In genomic region chr12:123267335-123267920, GRCh38 we compare ENCODE assay signal across 13 cellular contexts. TPM values are rescaled to one million over a fixed set of nuclear protein-coding genes. Genes with fewer than 3 reads are reported as not detected.
A peak's percentile ranks its signal among the peaks of the same experiment; 100 is the strongest.
DNase-seq lines count a peak whose midpoint lies in the region; ATAC-seq and TF ChIP-seq lines count a peak whose summit lies in the region.
"Had no signal": no experiment of that assay in that cellular context is flagged by ENCODE, and none has a peak within 500 bp of the region (broad histone marks: within the 10 kb centered on the region; RNA-seq: fewer than 3 reads in every experiment).

No MANE protein-coding gene starts in this region.

- H3K4me3 Mint-ChIP-seq in endothelial cell (ENCODE audit: unreplicated experiment) = peak overlapping the region; percentile 42
- H3K4me3 Mint-ChIP-seq in osteocyte (ENCODE audit: unreplicated experiment) = no peak overlapping the region

- H3K27me3 ChIP-seq in HUES64 (ENCODE audit: insufficient read depth, low read length) = no peaks in the 10 kb centered on the region
- H3K27me3 ChIP-seq: foreskin keratinocyte had no signal

- H3K4me1 Mint-ChIP-seq in endothelial cell (ENCODE audit: unreplicated experiment) (peaks cover 20% of the 10 kb centered on the region), osteocyte (ENCODE audit: unreplicated experiment) (peaks cover 26% of the 10 kb centered on the region)

- H3K9ac ChIP-seq in HUES64 (ENCODE audit: low read depth, low read length) = no peak overlapping the region

- H3K27me3 Mint-ChIP-seq in endothelial cell (ENCODE audit: unreplicated experiment) = peaks cover 10% of the 10 kb centered on the region
- no peaks in the 10 kb centered on the region for H3K27me3 Mint-ChIP-seq in osteocyte (ENCODE audit: unreplicated experiment)

- H3K9me3 ChIP-seq in HUES64 (ENCODE audit: insufficient read depth, low read depth, low read length) = no peaks in the 10 kb centered on the region

- H3K36me3 ChIP-seq in HUES64 (ENCODE audit: insufficient read depth, low read length) = peaks cover 52% of the 10 kb centered on the region

- H3K4me3 ChIP-seq in HUES64 (ENCODE audit: low read length) = no peak overlapping the region

- ATAC-seq in HG02610 (IDR thresholded peaks at IDR 0.05; ENCODE audit: unreplicated experiment) (no peak), HG03108 (IDR thresholded peaks at IDR 0.05; ENCODE audit: unreplicated experiment) (no peak), GM18519 (IDR thresholded peaks at IDR 0.05; ENCODE audit: low FRiP score, unreplicated experiment) (no peak)
- ATAC-seq: foreskin keratinocyte, left colon, Right ventricle myocardium inferior had no signal

- H3K4me1 ChIP-seq in HUES64 (ENCODE audit: insufficient read depth, low read length) = peaks cover 14% of the 10 kb centered on the region; the same call in 1 of the 2 replicates
- H3K4me1 ChIP-seq: foreskin keratinocyte had no signal

- H3K36me3 Mint-ChIP-seq in endothelial cell (ENCODE audit: low read depth, unreplicated experiment) = peaks cover 29% of the 10 kb centered on the region
- peaks cover 17% of the 10 kb centered on the region for H3K36me3 Mint-ChIP-seq in osteocyte (ENCODE audit: unreplicated experiment)

- H3K9me3 Mint-ChIP-seq in endothelial cell (ENCODE audit: unreplicated experiment) (no peaks in the 10 kb centered on the region), osteocyte (ENCODE audit: unreplicated experiment) (no peaks in the 10 kb centered on the region)

- peak overlapping the region; percentile 7; the same call in 1 of the 2 replicates for H3K27ac ChIP-seq in 22Rv1
- peak overlapping the region; percentile 20; the same call in 1 of the 2 replicates for H3K27ac ChIP-seq in HUES64 (ENCODE audit: low read depth, low read length)
- H3K27ac ChIP-seq: foreskin keratinocyte had no signal

- DNase-seq in endothelial cell (ENCODE audit: low spot score) (no peak), osteocyte (ENCODE audit: extremely low spot score, unreplicated experiment) (no peak)
- DNase-seq in activated CD8-positive, alpha-beta memory T cell treated with anti-CD3 and anti-CD28 coated beads, Interleukin-2, amount 50 U/mL, for 48 hours = no peak
- DNase-seq: activated T-cell treated with anti-CD3 and anti-CD28 coated beads, Interleukin-2, amount 50 U/mL, for 1 hour; foreskin keratinocyte; NCI-H510A treated with DMSO at 0.1 percent for 48 hours had no signal

- H3K27ac Mint-ChIP-seq in endothelial cell (ENCODE audit: unreplicated experiment) (peak overlapping the region; percentile 73), osteocyte (ENCODE audit: unreplicated experiment) (peak overlapping the region; percentile 44)

- WGBS in HUES64 = 88% methylated on average over 6 of the region's 7 CpGs

- TF ChIP-seq CTCF in 22Rv1 (IDR thresholded peaks at IDR 0.05) (no peak), endothelial cell (IDR thresholded peaks at IDR 0.05; ENCODE audit: unreplicated experiment) (no peak), osteocyte (IDR thresholded peaks at IDR 0.05) (no peak)

RNA-seq across cellular contexts. Expression of gene CDK2AP1, which starts 4.2 kb away (rescaled TPM):
- polyA plus RNA-seq in HUES64 (2013, experiment 1 of 2) = 282 TPM
- polyA plus RNA-seq in HUES64 (2013, experiment 2 of 2) = 260 TPM
- total RNA-seq in endothelial cell (ENCODE audit: unreplicated experiment) (145 TPM), osteocyte (214 and 220 TPM in 2 replicates)

RNA-seq across cellular contexts. Expression of gene MTRFR, which starts 34.2 kb away (rescaled TPM):
- polyA plus RNA-seq in HUES64 (2013, experiment 1 of 2) = 9.7 TPM
- 13.0 TPM for polyA plus RNA-seq in HUES64 (2013, experiment 2 of 2)
- total RNA-seq in endothelial cell (ENCODE audit: unreplicated experiment) (11.6 TPM), osteocyte (14.3 and 18.0 TPM in 2 replicates)

RNA-seq across cellular contexts. Expression of gene MPHOSPH9, which starts 34.5 kb away (rescaled TPM):
- polyA plus RNA-seq in HUES64 (2013, experiment 1 of 2) = 30.5 TPM
- polyA plus RNA-seq in HUES64 (2013, experiment 2 of 2) = 34.4 TPM
- total RNA-seq in endothelial cell (ENCODE audit: unreplicated experiment) (30.1 TPM), osteocyte (33.9 and 39.1 TPM in 2 replicates)
